In genomic region chr11:134228625-134229024, GRCh38 we compare ENCODE assay signal across 10 cellular contexts. TPM values are rescaled to one million over a fixed set of nuclear protein-coding genes. Genes with fewer than 3 reads are reported as not detected.
A peak's percentile ranks its signal among the peaks of the same experiment; 100 is the strongest.
DNase-seq lines count a peak whose midpoint lies in the region; ATAC-seq and TF ChIP-seq lines count a peak whose summit lies in the region.
"Had no signal": no experiment of that assay in that cellular context is flagged by ENCODE, and none has a peak within 500 bp of the region (broad histone marks: within the 10 kb centered on the region; RNA-seq: fewer than 3 reads in every experiment).

No MANE protein-coding gene starts in this region.

- no peaks in the 10 kb centered on the region for H3K27me3 Mint-ChIP-seq in stimulated activated naive CD8-positive, alpha-beta T cell treated with anti-CD3 and anti-CD28 coated beads, Interleukin-15, amount 100 ng/mL, for 72 hours

- peaks cover 6% of the 10 kb centered on the region; the same call in 1 of the 2 replicates for H3K36me3 ChIP-seq in OCI-LY7 (ENCODE audit: insufficient read depth, low read length)
- H3K36me3 ChIP-seq: spleen had no signal

- H3K9me3 ChIP-seq in OCI-LY7 (ENCODE audit: low read length): no peaks in the 10 kb centered on the region
- H3K9me3 ChIP-seq: spleen had no signal

- no TSS peak for BruUV-seq in OCI-LY7 (replicated peaks; lab: Mats Ljungman, UMichigan)

- intact Hi-C loops in OCI-LY7 (cut with micrococcal nuclease; ENCODE audit: unreplicated experiment): loop anchor here (1.0 kb wide), 1 partner anchor 25 kb away; the partner anchor contains the start of genes ACAD8 and THYN1

- H3K27ac ChIP-seq in OCI-LY7 (ENCODE audit: low read depth, low read length, poor library complexity, severe bottlenecking): no peak overlapping the region
- H3K27ac ChIP-seq: SK-N-MC had no signal

- no peaks in the 10 kb centered on the region for H3K9me3 Mint-ChIP-seq in stimulated activated naive CD8-positive, alpha-beta T cell treated with anti-CD3 and anti-CD28 coated beads, Interleukin-15, amount 100 ng/mL, for 72 hours

- CTCF ChIA-PET in OCI-LY7 (lab: Charles Lee; ENCODE audit: unreplicated experiment): interaction anchor here (0.6 kb wide), 1 partner anchor 417 kb away, joined by 3 read pairs; no protein-coding TSS in a partner anchor

- peak overlapping the region; percentile 37 for H3K4me2 ChIP-seq in OCI-LY7 (ENCODE audit: low read length)

- H2AFZ ChIP-seq in OCI-LY7 (ENCODE audit: low read length): no peak overlapping the region

- H4K20me1 ChIP-seq in OCI-LY7 (ENCODE audit: insufficient read depth, low read length): peaks cover 58% of the 10 kb centered on the region

- peaks cover 36% of the 10 kb centered on the region; the same call in 1 of the 2 replicates for H3K79me2 ChIP-seq in OCI-LY7 (ENCODE audit: insufficient read depth, low read depth, low read length)

- H3K27ac Mint-ChIP-seq in stimulated activated naive CD8-positive, alpha-beta T cell treated with anti-CD3 and anti-CD28 coated beads, Interleukin-15, amount 100 ng/mL, for 72 hours: peak overlapping the region in 1 of 2 donors; percentile 68

- DNase-seq in stimulated activated naive CD4-positive, alpha-beta T cell treated with Interleukin-2 at 50 U/mL for 16 hours (lab: John Stamatoyannopoulos, UW): peak; percentile 12
- DNase-seq in stimulated activated naive CD4-positive, alpha-beta T cell (lab: John Stamatoyannopoulos, UW): no peak
- peak; percentile 86 for DNase-seq in OCI-LY7 (ENCODE audit: low spot score)
- peak; percentile 7 to 29 for DNase-seq in stimulated activated naive CD8-positive, alpha-beta T cell treated with anti-CD3 and anti-CD28 coated beads, Interleukin-15, amount 100 ng/mL, for 72 hours
- DNase-seq in NCI-H526 treated with DMSO at 0.1 percent for 48 hours (lab: John Stamatoyannopoulos, UW): no peak
- DNase-seq in SKM-1 treated with dmso at 0.1 percent for 144 hours (lab: John Stamatoyannopoulos, UW; ENCODE audit: unreplicated experiment): no peak
- no peak for DNase-seq in COR-L47 (lab: John Stamatoyannopoulos, UW)
- DNase-seq: spleen had no signal

- H3K4me3 ChIP-seq in OCI-LY7 (ENCODE audit: low read depth, low read length, poor library complexity, severe bottlenecking): no peak overlapping the region
- H3K4me3 ChIP-seq: SK-N-MC, spleen had no signal

- peaks cover 53% of the 10 kb centered on the region for H3K4me1 ChIP-seq in OCI-LY7 (ENCODE audit: insufficient read depth, low read length, poor library complexity, severe bottlenecking)

- TF ChIP-seq CTCF in OCI-LY7 (conservative IDR thresholded peaks at IDR 0.05; ENCODE audit: low read length): no peak

- no peaks in the 10 kb centered on the region for H3K9me2 ChIP-seq in OCI-LY7 (ENCODE audit: insufficient read depth, low read length)

- H3K4me1 Mint-ChIP-seq in stimulated activated naive CD8-positive, alpha-beta T cell treated with anti-CD3 and anti-CD28 coated beads, Interleukin-15, amount 100 ng/mL, for 72 hours: peaks cover 76% of the 10 kb centered on the region

- H3K4me3 Mint-ChIP-seq in stimulated activated naive CD8-positive, alpha-beta T cell treated with anti-CD3 and anti-CD28 coated beads, Interleukin-15, amount 100 ng/mL, for 72 hours: peak overlapping the region; percentile 4 to 32

- POLR2A ChIA-PET in OCI-LY7 (lab: Charles Lee): interaction anchor here (1.1 to 2.5 kb wide), 2 partner anchors 23 to 25 kb away, joined by 6 to 9 read pairs; partner anchors contain the start of gene ACAD8

- peak; percentile 57 for ATAC-seq in HG02678 (IDR thresholded peaks at IDR 0.05; ENCODE audit: unreplicated experiment)
- peak; percentile 21 for ATAC-seq in stimulated activated naive CD8-positive, alpha-beta T cell treated with anti-CD3 and anti-CD28 coated beads, Interleukin-15, amount 100 ng/mL, for 72 hours

RNA-seq across cellular contexts. Expression of gene VPS26B, which starts 4.2 kb away (rescaled TPM):
- 22.7 and 24.9 TPM in 2 replicates for total RNA-seq in OCI-LY7 (2014; rRNA removed; shearing (Covaris generic))
- 25.1 and 33.1 TPM in 2 replicates for total RNA-seq in OCI-LY7 (2022)

RNA-seq across cellular contexts. Expression of gene NCAPD3, which starts 4.9 kb away (rescaled TPM):
- 72.8 and 89.1 TPM in 2 replicates for total RNA-seq in OCI-LY7 (2014; rRNA removed; shearing (Covaris generic))
- total RNA-seq in OCI-LY7 (2022): 112 and 125 TPM in 2 replicates

RNA-seq across cellular contexts. Expression of gene THYN1, which starts 24.5 kb away (rescaled TPM):
- 82.8 and 101 TPM in 2 replicates for total RNA-seq in OCI-LY7 (2014; rRNA removed; shearing (Covaris generic))
- 51.6 and 52.4 TPM in 2 replicates for total RNA-seq in OCI-LY7 (2022)

RNA-seq across cellular contexts. Expression of gene ACAD8, which starts 24.7 kb away (rescaled TPM):
- 22.8 and 29.7 TPM in 2 replicates for total RNA-seq in OCI-LY7 (2014; rRNA removed; shearing (Covaris generic))
- 20.4 and 24.7 TPM in 2 replicates for total RNA-seq in OCI-LY7 (2022)

RNA-seq across cellular contexts. Expression of gene GLB1L3, which starts 47.6 kb away (rescaled TPM):
- total RNA-seq in OCI-LY7 (2014; rRNA removed; shearing (Covaris generic)): not detected in 2 replicates
- total RNA-seq in OCI-LY7 (2022): not detected in 2 replicates

Comparison
In these comparisons a context has a peak if more than half of its experiments do, and no peak if none do; other contexts are left out.
1. DNase-seq: peak in stimulated activated naive CD4-positive, alpha-beta T cell treated with Interleukin-2 at 50 U/mL for 16 hours (single experiment), OCI-LY7 (single experiment) and stimulated activated naive CD8-positive, alpha-beta T cell treated with anti-CD3 and anti-CD28 coated beads, Interleukin-15, amount 100 ng/mL, for 72 hours (2 of 2); none in stimulated activated naive CD4-positive, alpha-beta T cell (0 of 6), NCI-H526 treated with DMSO at 0.1 percent for 48 hours (single experiment), SKM-1 treated with dmso at 0.1 percent for 144 hours (single experiment) and COR-L47 (single experiment).